Comparison of ENCODE assay signal across 8 cellular contexts in genomic region chr4:1721003-1721665, GRCh38. TPM values are rescaled to one million over a fixed set of nuclear protein-coding genes. Genes with fewer than 3 reads are reported as not detected.
DNase-seq lines count a peak whose midpoint lies in the region; ATAC-seq and TF ChIP-seq lines count a peak whose summit lies in the region.

TSS of gene TACC3 (plus strand) at chr4:1721521. CDS start at chr4:1723422, 1,901 bp downstream.
A gene with protein sequence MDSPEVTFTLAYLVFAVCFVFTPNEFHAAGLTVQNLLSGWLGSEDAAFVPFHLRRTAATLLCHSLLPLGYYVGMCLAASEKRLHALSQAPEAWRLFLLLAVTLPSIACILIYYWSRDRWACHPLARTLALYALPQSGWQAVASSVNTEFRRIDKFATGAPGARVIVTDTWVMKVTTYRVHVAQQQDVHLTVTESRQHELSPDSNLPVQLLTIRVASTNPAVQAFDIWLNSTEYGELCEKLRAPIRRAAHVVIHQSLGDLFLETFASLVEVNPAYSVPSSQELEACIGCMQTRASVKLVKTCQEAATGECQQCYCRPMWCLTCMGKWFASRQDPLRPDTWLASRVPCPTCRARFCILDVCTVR (minus strand): TSS chr4:1721323. CDS start chr4:1720837, 486 bp downstream.

- peak within 1 kb of the TSS; percentile 77 for H3K4me3 ChIP-seq in AG04450 (ENCODE audit: low read depth, low read length)
- H3K4me3 ChIP-seq in iPS-18a (ENCODE audit: low read length) = peak within 1 kb of the TSS; percentile 82
- H3K4me3 ChIP-seq in skeletal muscle tissue (ENCODE audit: low read length in 3 of 3) = peak within 1 kb of the TSS; percentile 88 to 97 (median 97)

- no peaks in the 10 kb centered on the region for H3K4me1 ChIP-seq in iPS-18a (ENCODE audit: control insufficient read depth, low read depth, low read length)
- H3K4me1 ChIP-seq in skeletal muscle tissue (ENCODE audit: control insufficient read depth in 3 of 3, insufficient read depth in 3 of 3, low read length in 3 of 3) = peaks cover 34 to 53% (median 38%) of the 10 kb centered on the region in 3 donors

- CTCF ChIA-PET in AG04450 (lab: Charles Lee) = interaction anchor here (8.0 kb wide), 1 partner anchor 28 kb away, joined by 94 read pairs; no protein-coding TSS in a partner anchor

- peak within 1 kb of the TSS; percentile 81 for H3K9ac ChIP-seq in iPS-18a (ENCODE audit: low read length)
- peak within 1 kb of the TSS; percentile 91 to 95 (median 95) for H3K9ac ChIP-seq in skeletal muscle tissue (ENCODE audit: low read depth in 1 of 3, low read length in 3 of 3)

- ATAC-seq in GM18907 (IDR thresholded peaks at IDR 0.05; ENCODE audit: unreplicated experiment) (peak; percentile 75), HG03139 (IDR thresholded peaks at IDR 0.05; ENCODE audit: unreplicated experiment) (peak; percentile 69)

- no peaks in the 10 kb centered on the region for H3K27me3 ChIP-seq in AG04450 (ENCODE audit: control insufficient read depth, insufficient read depth, low read length)
- H3K27me3 ChIP-seq in iPS-18a (ENCODE audit: control insufficient read depth, insufficient read depth, low read length) = no peaks in the 10 kb centered on the region
- H3K27me3 ChIP-seq in skeletal muscle tissue (ENCODE audit: control insufficient read depth in 3 of 3, insufficient read depth in 3 of 3, low read length in 3 of 3) = no peaks in the 10 kb centered on the region

- POLR2A ChIA-PET in AG04450 (lab: Yijun Ruan, JAX) = interaction anchor here (0.7 to 2.0 kb wide), 4 partner anchors 9 to 28 kb away, joined by 3 to 21 read pairs (median 4); partner anchors contain the start of gene SLBP

- peaks cover 34% of the 10 kb centered on the region for H3K36me3 ChIP-seq in iPS-18a (ENCODE audit: control insufficient read depth, low read depth, low read length)
- H3K36me3 ChIP-seq in skeletal muscle tissue (ENCODE audit: control insufficient read depth in 3 of 3, insufficient read depth in 3 of 3, low read length in 3 of 3) = peaks cover 11 to 28% (median 17%) of the 10 kb centered on the region in 3 donors

- no peaks in the 10 kb centered on the region; the same call in 1 of the 2 replicates for H3K9me3 ChIP-seq in AG04450 (ENCODE audit: control insufficient read depth, insufficient read depth, low read length)
- H3K9me3 ChIP-seq in iPS-18a (ENCODE audit: control insufficient read depth, low read depth, low read length) = no peaks in the 10 kb centered on the region
- H3K9me3 ChIP-seq in skeletal muscle tissue (ENCODE audit: control insufficient read depth in 3 of 3, low read length in 3 of 3) = no peaks in the 10 kb centered on the region

- TF ChIP-seq CTCF in AG04450 (IDR thresholded peaks at IDR 0.05; ENCODE audit: low read depth, low read length) (no peak), VCaP (conservative IDR thresholded peaks at IDR 0.05) (no peak)

- peak within 1 kb of the TSS; percentile 57 for H3K27ac ChIP-seq in AG04450 (ENCODE audit: low read depth, low read length)
- H3K27ac ChIP-seq in VCaP = peak within 1 kb of the TSS; percentile 96
- H3K27ac ChIP-seq in iPS-18a (ENCODE audit: low read length) = no peak within 1 kb of the TSS
- peak within 1 kb of the TSS; percentile 86 for H3K27ac ChIP-seq in skeletal muscle tissue (ENCODE audit: low read depth, low read length)

- DNase-seq in AG04450 (ENCODE audit: low read depth, low spot score) = peak; percentile 59
- peak; percentile 95 for DNase-seq in NCI-H2196 treated with DMSO at 0.1 percent for 48 hours (lab: John Stamatoyannopoulos, UW; ENCODE audit: unreplicated experiment)
- DNase-seq in T47D (ENCODE audit: low read depth in 1 of 2, low spot score in 1 of 2) = peak; percentile 97 to 99

- in situ Hi-C loops in T47D (cut with HindIII; ENCODE audit: low pct_unique_long_range_greater_than_20kb, low sequenced_read_pairs) = no loop called here

RNA-seq across cellular contexts. Expression of gene TACC3, which starts in this region (rescaled TPM):
- 7.0 and 8.5 TPM in 2 replicates for polyA plus RNA-seq in AG04450 (2011; rRNA removed)
- polyA minus RNA-seq in AG04450 (2011; rRNA and poly(A)+ RNA removed) = 5.3 and 8.8 TPM in 2 replicates
- 3.7 TPM for total RNA-seq in skeletal muscle tissue

RNA-seq across cellular contexts. Expression of the second gene that starts in this region (rescaled TPM):
- 13.1 and 20.8 TPM in 2 replicates for polyA plus RNA-seq in AG04450 (2011; rRNA removed)
- 7.5 and 12.2 TPM in 2 replicates for polyA minus RNA-seq in AG04450 (2011; rRNA and poly(A)+ RNA removed)
- total RNA-seq in skeletal muscle tissue = 7.3 TPM
